23 cellular contexts compared by ENCODE assay signal in the genomic region with DNA sequence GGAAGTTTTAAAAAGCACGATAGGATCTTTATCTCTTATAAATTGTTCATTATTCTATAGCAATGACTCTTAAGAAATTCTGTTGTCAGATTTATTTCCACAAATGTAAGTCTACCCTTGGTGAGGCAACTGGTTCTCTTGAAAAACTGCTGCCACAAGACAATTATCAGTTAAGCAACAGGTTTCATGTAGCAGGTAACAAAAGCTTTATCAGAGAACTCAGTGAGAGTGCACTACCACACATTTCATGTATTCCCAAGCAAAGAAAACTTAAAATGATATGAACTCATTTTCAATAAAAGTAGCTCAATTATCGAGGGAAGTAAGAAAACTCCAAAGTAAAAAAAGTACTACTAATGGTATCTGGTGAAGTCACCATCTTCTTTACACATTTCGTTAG. TPM values are rescaled to one million over a fixed set of nuclear protein-coding genes. Genes with fewer than 3 reads are reported as not detected.
DNase-seq lines count a peak whose midpoint lies in the region; ATAC-seq and TF ChIP-seq lines count a peak whose summit lies in the region.
"Had no signal": no experiment of that assay in that cellular context is flagged by ENCODE, and none has a peak within 500 bp of the region (broad histone marks: within the 10 kb centered on the region; RNA-seq: fewer than 3 reads in every experiment).

No MANE protein-coding gene starts in this region.

- CTCF ChIA-PET in WTC11 (lab: Charles Lee): interaction anchor here (0.7 to 6.2 kb wide), 9 partner anchors 8 to 91 kb away, joined by 3 to 41 read pairs (median 4); a partner anchor contains a TSS

- H3K27ac Mint-ChIP-seq in WTC11: peak overlapping the region; percentile 97
- H3K27ac Mint-ChIP-seq: CD8-positive, alpha-beta T cell had no signal

- ATAC-seq in WTC11 (no peak), HG03045 (IDR thresholded peaks at IDR 0.05; ENCODE audit: unreplicated experiment) (no peak), HG03442 (IDR thresholded peaks at IDR 0.05; ENCODE audit: unreplicated experiment) (no peak)
- ATAC-seq: CD8-positive, alpha-beta T cell; Right ventricle myocardium inferior had no signal

- H3K4me3 Mint-ChIP-seq in WTC11: peak overlapping the region; percentile 57
- H3K4me3 Mint-ChIP-seq: CD8-positive, alpha-beta T cell had no signal

- H3K36me3 Mint-ChIP-seq in WTC11: no peaks in the 10 kb centered on the region
- H3K36me3 Mint-ChIP-seq: CD8-positive, alpha-beta T cell had no signal

- POLR2A ChIA-PET in WTC11 (lab: Charles Lee): no interaction called here

- H3K9ac ChIP-seq in HUES48 (ENCODE audit: low read depth, low read length) (no peak overlapping the region), iPS-20b (ENCODE audit: low read depth, low read length) (peak overlapping the region; percentile 70; the same call in 1 of the 2 replicates)

- peaks cover 90% of the 10 kb centered on the region for H3K4me1 ChIP-seq in HUES48 (ENCODE audit: control insufficient read depth, insufficient read depth, low read length)
- H3K4me1 ChIP-seq in iPS-20b (ENCODE audit: insufficient read depth, low read length): peaks cover 80% of the 10 kb centered on the region
- peaks cover 6% of the 10 kb centered on the region for H3K4me1 ChIP-seq in left ventricle myocardium inferior

- H3K36me3 ChIP-seq in HUES48 (ENCODE audit: control insufficient read depth, insufficient read depth, low read length): no peaks in the 10 kb centered on the region
- H3K36me3 ChIP-seq in iPS-20b (ENCODE audit: insufficient read depth, low read depth, low read length): no peaks in the 10 kb centered on the region
- H3K36me3 ChIP-seq in left ventricle myocardium inferior: no peaks in the 10 kb centered on the region
- H3K36me3 ChIP-seq: SJSA1 had no signal

- peaks cover 97% of the 10 kb centered on the region for H3K4me1 Mint-ChIP-seq in WTC11

- H3K27me3 ChIP-seq in HUES48 (ENCODE audit: control insufficient read depth, insufficient read depth, low read length) (peaks cover 9% of the 10 kb centered on the region), iPS-20b (ENCODE audit: insufficient read depth, low read length) (no peaks in the 10 kb centered on the region), left ventricle myocardium inferior (ENCODE audit: low read depth) (peaks cover 31% of the 10 kb centered on the region)
- H3K27me3 ChIP-seq: SJSA1 had no signal

- no peaks in the 10 kb centered on the region for H3K9me3 Mint-ChIP-seq in WTC11
- H3K9me3 Mint-ChIP-seq: CD8-positive, alpha-beta T cell had no signal

- intact Hi-C loops in left ventricle myocardium inferior (cut with micrococcal nuclease): no loop called here

- TF ChIP-seq CTCF in WTC11 (IDR thresholded peaks at IDR 0.05) (no peak), left ventricle myocardium inferior (IDR thresholded peaks at IDR 0.05; ENCODE audit: borderline replicate concordance) (no peak)

- H3K9me3 ChIP-seq in HUES48 (ENCODE audit: control insufficient read depth, insufficient read depth, low read length) (no peaks in the 10 kb centered on the region), iPS-20b (ENCODE audit: insufficient read depth, low read depth, low read length) (no peaks in the 10 kb centered on the region), left ventricle myocardium inferior (replicated peaks) (no peaks in the 10 kb centered on the region)
- H3K9me3 ChIP-seq: SJSA1 had no signal

- H3K4me3 ChIP-seq in HUES48 (ENCODE audit: low read depth, low read length): peak overlapping the region; percentile 50
- peak overlapping the region; percentile 60 for H3K4me3 ChIP-seq in iPS-20b (ENCODE audit: low read length)
- no peak overlapping the region for H3K4me3 ChIP-seq in left ventricle myocardium inferior
- H3K4me3 ChIP-seq: SJSA1 had no signal

- DNase-seq in GF-D8 (lab: John Stamatoyannopoulos, UW): peak; percentile 45
- DNase-seq in WTC11 (ENCODE audit: low spot score): no peak
- DNase-seq in left ventricle myocardium inferior: no peak
- DNase-seq in NCI-H345 treated with DMSO at 0.1 percent for 48 hours (lab: John Stamatoyannopoulos, UW; ENCODE audit: unreplicated experiment): no peak
- DNase-seq: AML-193; C1 segment of cervical spinal cord; Calu3; CD8-positive, alpha-beta T cell; DMS153; MM.1S; NCI-H1105; NCI-H146; NCI-H2029; NCI-H226; NCI-H524; NCI-H774; NK-92 treated with Interleukin-12 subunit alpha and Interleukin-12 subunit beta, amount 100 ng/mL, for 24 hours had no signal

- H3K27me3 Mint-ChIP-seq in WTC11 (ENCODE audit: low read depth): no peaks in the 10 kb centered on the region

- H3K27ac ChIP-seq in HUES48 (ENCODE audit: low read depth, low read length) (peak overlapping the region; percentile 96), iPS-20b (ENCODE audit: low read length) (peak overlapping the region; percentile 63), left ventricle myocardium inferior (replicated peaks) (no peak overlapping the region)
- H3K27ac ChIP-seq: SJSA1 had no signal

TF ChIP-seq in WTC11, 78 proteins besides CTCF, POLR2A, EP300 and RAD21 (continues in another document):
- TF ChIP-seq, protein P1, sequence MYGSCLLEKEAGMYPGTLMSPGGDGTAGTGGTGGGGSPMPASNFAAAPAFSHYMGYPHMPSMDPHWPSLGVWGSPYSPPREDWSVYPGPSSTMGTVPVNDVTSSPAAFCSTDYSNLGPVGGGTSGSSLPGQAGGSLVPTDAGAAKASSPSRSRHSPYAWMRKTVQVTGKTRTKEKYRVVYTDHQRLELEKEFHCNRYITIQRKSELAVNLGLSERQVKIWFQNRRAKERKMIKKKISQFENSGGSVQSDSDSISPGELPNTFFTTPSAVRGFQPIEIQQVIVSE (CRISPR knock-in tag; IDR thresholded peaks at IDR 0.05; ENCODE audit: borderline replicate concordance): no peak
- TF ChIP-seq FOXJ3 (CRISPR knock-in tag; IDR thresholded peaks at IDR 0.05; ENCODE audit: borderline replicate concordance): no peak
- no peak for TF ChIP-seq TP53 (CRISPR knock-in tag; IDR thresholded peaks at IDR 0.05)
- TF ChIP-seq, protein P2, sequence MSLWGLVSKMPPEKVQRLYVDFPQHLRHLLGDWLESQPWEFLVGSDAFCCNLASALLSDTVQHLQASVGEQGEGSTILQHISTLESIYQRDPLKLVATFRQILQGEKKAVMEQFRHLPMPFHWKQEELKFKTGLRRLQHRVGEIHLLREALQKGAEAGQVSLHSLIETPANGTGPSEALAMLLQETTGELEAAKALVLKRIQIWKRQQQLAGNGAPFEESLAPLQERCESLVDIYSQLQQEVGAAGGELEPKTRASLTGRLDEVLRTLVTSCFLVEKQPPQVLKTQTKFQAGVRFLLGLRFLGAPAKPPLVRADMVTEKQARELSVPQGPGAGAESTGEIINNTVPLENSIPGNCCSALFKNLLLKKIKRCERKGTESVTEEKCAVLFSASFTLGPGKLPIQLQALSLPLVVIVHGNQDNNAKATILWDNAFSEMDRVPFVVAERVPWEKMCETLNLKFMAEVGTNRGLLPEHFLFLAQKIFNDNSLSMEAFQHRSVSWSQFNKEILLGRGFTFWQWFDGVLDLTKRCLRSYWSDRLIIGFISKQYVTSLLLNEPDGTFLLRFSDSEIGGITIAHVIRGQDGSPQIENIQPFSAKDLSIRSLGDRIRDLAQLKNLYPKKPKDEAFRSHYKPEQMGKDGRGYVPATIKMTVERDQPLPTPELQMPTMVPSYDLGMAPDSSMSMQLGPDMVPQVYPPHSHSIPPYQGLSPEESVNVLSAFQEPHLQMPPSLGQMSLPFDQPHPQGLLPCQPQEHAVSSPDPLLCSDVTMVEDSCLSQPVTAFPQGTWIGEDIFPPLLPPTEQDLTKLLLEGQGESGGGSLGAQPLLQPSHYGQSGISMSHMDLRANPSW (CRISPR knock-in tag; conservative IDR thresholded peaks at IDR 0.05; ENCODE audit: low read depth): no peak
- TF ChIP-seq, protein P3, sequence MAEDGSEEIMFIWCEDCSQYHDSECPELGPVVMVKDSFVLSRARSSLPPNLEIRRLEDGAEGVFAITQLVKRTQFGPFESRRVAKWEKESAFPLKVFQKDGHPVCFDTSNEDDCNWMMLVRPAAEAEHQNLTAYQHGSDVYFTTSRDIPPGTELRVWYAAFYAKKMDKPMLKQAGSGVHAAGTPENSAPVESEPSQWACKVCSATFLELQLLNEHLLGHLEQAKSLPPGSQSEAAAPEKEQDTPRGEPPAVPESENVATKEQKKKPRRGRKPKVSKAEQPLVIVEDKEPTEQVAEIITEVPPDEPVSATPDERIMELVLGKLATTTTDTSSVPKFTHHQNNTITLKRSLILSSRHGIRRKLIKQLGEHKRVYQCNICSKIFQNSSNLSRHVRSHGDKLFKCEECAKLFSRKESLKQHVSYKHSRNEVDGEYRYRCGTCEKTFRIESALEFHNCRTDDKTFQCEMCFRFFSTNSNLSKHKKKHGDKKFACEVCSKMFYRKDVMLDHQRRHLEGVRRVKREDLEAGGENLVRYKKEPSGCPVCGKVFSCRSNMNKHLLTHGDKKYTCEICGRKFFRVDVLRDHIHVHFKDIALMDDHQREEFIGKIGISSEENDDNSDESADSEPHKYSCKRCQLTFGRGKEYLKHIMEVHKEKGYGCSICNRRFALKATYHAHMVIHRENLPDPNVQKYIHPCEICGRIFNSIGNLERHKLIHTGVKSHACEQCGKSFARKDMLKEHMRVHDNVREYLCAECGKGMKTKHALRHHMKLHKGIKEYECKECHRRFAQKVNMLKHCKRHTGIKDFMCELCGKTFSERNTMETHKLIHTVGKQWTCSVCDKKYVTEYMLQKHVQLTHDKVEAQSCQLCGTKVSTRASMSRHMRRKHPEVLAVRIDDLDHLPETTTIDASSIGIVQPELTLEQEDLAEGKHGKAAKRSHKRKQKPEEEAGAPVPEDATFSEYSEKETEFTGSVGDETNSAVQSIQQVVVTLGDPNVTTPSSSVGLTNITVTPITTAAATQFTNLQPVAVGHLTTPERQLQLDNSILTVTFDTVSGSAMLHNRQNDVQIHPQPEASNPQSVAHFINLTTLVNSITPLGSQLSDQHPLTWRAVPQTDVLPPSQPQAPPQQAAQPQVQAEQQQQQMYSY (CRISPR knock-in tag; IDR thresholded peaks at IDR 0.05): no peak
- no peak for TF ChIP-seq RORB (CRISPR knock-in tag; IDR thresholded peaks at IDR 0.05)
- TF ChIP-seq, protein P4, sequence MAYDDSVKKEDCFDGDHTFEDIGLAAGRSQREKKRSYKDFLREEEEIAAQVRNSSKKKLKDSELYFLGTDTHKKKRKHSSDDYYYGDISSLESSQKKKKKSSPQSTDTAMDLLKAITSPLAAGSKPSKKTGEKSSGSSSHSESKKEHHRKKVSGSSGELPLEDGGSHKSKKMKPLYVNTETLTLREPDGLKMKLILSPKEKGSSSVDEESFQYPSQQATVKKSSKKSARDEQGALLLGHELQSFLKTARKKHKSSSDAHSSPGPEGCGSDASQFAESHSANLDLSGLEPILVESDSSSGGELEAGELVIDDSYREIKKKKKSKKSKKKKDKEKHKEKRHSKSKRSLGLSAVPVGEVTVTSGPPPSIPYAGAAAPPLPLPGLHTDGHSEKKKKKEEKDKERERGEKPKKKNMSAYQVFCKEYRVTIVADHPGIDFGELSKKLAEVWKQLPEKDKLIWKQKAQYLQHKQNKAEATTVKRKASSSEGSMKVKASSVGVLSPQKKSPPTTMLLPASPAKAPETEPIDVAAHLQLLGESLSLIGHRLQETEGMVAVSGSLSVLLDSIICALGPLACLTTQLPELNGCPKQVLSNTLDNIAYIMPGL (CRISPR knock-in tag; IDR thresholded peaks at IDR 0.05): no peak
- TF ChIP-seq CBFB (CRISPR knock-in tag; IDR thresholded peaks at IDR 0.05; ENCODE audit: low read depth): no peak

RNA-seq across cellular contexts. Expression of a gene that starts 9.4 kb away (rescaled TPM):
- total RNA-seq in WTC11 (2021) (164 to 222 TPM (median 218 TPM) in 3 replicates), left ventricle myocardium inferior (1.0 TPM)
- total RNA-seq: CD8-positive, alpha-beta T cell had no signal

RNA-seq across cellular contexts. Expression of a gene that starts 15.2 kb away (rescaled TPM):
- total RNA-seq in WTC11 (2021) (6.7 to 11.6 TPM (median 11.2 TPM) in 3 replicates), left ventricle myocardium inferior (41.1 TPM)
- total RNA-seq: CD8-positive, alpha-beta T cell had no signal

Comparison
In these comparisons a context has a peak if more than half of its experiments do, and no peak if none do; other contexts are left out.
1. RNA of a gene that starts 9.4 kb away (total RNA-seq): 164 to 222 TPM in WTC11; 1.0 TPM in left ventricle myocardium inferior (single experiment); every median in the first group is over 10 times any median in the second.